1 cellular context compared by ENCODE assay signal in the genomic region with DNA sequence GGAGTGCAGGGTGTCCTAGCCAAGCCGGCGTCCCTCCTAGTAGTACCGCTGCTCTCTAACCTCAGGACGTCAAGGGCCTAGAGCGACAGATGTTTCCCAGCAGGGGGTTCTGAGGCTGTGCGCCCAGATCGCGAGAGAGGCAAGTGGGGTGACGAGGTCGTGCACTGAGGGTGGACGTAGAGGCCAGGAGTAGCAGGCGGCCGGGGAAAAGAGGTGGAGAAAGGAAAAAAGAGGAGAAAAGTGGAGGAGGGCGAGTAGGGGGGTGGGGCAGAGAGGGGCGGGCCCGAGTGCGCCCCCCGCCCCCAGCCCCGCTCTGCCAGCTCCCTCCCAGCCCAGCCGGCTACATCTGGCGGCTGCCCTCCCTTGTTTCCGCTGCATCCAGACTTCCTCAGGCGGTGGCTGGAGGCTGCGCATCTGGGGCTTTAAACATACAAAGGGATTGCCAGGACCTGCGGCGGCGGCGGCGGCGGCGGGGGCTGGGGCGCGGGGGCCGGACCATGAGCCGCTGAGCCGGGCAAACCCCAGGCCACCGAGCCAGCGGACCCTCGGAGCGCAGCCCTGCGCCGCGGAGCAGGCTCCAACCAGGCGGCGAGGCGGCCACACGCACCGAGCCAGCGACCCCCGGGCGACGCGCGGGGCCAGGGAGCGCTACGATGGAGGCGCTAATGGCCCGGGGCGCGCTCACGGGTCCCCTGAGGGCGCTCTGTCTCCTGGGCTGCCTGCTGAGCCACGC.
TF ChIP-seq lines count a peak whose summit lies in the region.

A gene (plus strand): TSS at position 372 of the 733 bp plus-strand sequence. CDS start 282 bp downstream, at position 654.

TF ChIP-seq in SK-N-SH, 30 proteins besides CTCF, POLR2A, EP300 and RAD21 (continued from another document):
- TF ChIP-seq, protein P1, sequence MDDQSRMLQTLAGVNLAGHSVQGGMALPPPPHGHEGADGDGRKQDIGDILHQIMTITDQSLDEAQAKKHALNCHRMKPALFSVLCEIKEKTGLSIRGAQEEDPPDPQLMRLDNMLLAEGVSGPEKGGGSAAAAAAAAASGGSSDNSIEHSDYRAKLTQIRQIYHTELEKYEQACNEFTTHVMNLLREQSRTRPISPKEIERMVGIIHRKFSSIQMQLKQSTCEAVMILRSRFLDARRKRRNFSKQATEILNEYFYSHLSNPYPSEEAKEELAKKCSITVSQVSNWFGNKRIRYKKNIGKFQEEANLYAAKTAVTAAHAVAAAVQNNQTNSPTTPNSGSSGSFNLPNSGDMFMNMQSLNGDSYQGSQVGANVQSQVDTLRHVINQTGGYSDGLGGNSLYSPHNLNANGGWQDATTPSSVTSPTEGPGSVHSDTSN (IDR thresholded peaks at IDR 0.05), result 0 out of 2 replicates have a peak, but pooled peaks have one; percentile 6
